In the genomic region with DNA sequence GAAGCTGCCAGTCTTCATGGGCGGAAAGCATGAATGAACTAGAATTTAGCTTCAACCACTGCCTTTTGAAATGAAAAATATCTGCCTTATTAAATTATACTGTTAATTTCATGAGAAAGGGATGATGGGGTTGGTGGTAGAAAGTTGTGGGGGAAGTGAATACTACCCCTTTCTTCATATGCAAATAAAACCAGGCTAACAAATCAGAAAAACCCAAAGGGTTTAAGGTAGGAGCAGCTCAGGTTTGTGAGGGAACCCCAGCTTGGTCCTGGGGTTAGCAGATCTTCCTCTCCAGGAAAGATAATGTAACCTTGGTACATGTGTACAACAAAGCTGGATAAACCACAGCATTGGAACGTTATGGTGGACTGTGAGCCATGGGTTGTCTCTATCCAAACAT, we compare ENCODE assay signal across 22 cellular contexts.
DNase-seq lines count a peak whose midpoint lies in the region; ATAC-seq and TF ChIP-seq lines count a peak whose summit lies in the region.
"Had no signal": no experiment of that assay in that cellular context is flagged by ENCODE, and none has a peak within 500 bp of the region (broad histone marks: within the 10 kb centered on the region; RNA-seq: fewer than 3 reads in every experiment).

No MANE protein-coding gene starts in this region.

- no peak for ATAC-seq in activated CD4-positive, alpha-beta T cell treated with anti-CD3 and anti-CD28 coated beads for 36 hours
- ATAC-seq in CD8-positive, alpha-beta T cell = no peak
- no peak for ATAC-seq in WTC11
- peak; percentile 30 for ATAC-seq in memory B cell (ENCODE audit: low read depth)
- no peak for ATAC-seq in GM18870 (IDR thresholded peaks at IDR 0.05; ENCODE audit: unreplicated experiment)
- no peak for ATAC-seq in left ventricle myocardium superior

- intact Hi-C loops in activated CD4-positive, alpha-beta T cell treated with anti-CD3 and anti-CD28 coated beads for 36 hours (cut with DNase I, micrococcal nuclease) = no loop called here
- intact Hi-C loops in CD8-positive, alpha-beta T cell (cut with DNase I, micrococcal nuclease) = no loop called here
- intact Hi-C loops in left ventricle myocardium superior (cut with micrococcal nuclease) = no loop called here

- H3K9me3 Mint-ChIP-seq in activated CD4-positive, alpha-beta T cell treated with anti-CD3 and anti-CD28 coated beads for 36 hours (ENCODE audit: low read depth) = no peaks in the 10 kb centered on the region
- H3K9me3 Mint-ChIP-seq in CD8-positive, alpha-beta T cell = no peaks in the 10 kb centered on the region
- H3K9me3 Mint-ChIP-seq in WTC11 (no peaks in the 10 kb centered on the region), memory B cell (no peaks in the 10 kb centered on the region)

- peaks cover 9% of the 10 kb centered on the region for H3K36me3 ChIP-seq in CD8-positive, alpha-beta T cell (ENCODE audit: insufficient read depth, low read length)
- H3K36me3 ChIP-seq in SJCRH30 = peaks cover 3% of the 10 kb centered on the region; the same call in 1 of the 2 replicates
- H3K36me3 ChIP-seq: WERI-Rb-1 had no signal

- CTCF ChIA-PET in activated CD4-positive, alpha-beta T cell treated with anti-CD3 and anti-CD28 coated beads for 36 hours (lab: Charles Lee) = interaction anchor here (1.0 to 4.2 kb wide), 12 partner anchors 8 to 138 kb away, joined by 3 to 41 read pairs (median 7); no protein-coding TSS in a partner anchor
- CTCF ChIA-PET in CD8-positive, alpha-beta T cell (lab: Charles Lee) = interaction anchor here (0.6 to 3.6 kb wide), 6 partner anchors 18 to 138 kb away, joined by 3 to 24 read pairs (median 4); no protein-coding TSS in a partner anchor
- CTCF ChIA-PET in WTC11 (lab: Charles Lee) = interaction anchor here (1.1 to 2.4 kb wide), 2 partner anchors 75 to 138 kb away, joined by 3 to 14 read pairs; no protein-coding TSS in a partner anchor

- H3K27ac ChIP-seq in CD8-positive, alpha-beta T cell (ENCODE audit: low read depth, low read length) = no peak overlapping the region
- no peak overlapping the region for H3K27ac ChIP-seq in SJCRH30
- H3K27ac ChIP-seq: 22Rv1, coronary artery, PC-9, upper lobe of left lung, WERI-Rb-1 had no signal

- peaks cover 69% of the 10 kb centered on the region for H3K4me1 ChIP-seq in CD8-positive, alpha-beta T cell (ENCODE audit: insufficient read depth, low read length)
- H3K4me1 ChIP-seq in SJCRH30 = no peaks in the 10 kb centered on the region
- H3K4me1 ChIP-seq: Caco-2 had no signal

- H3K27me3 ChIP-seq in CD8-positive, alpha-beta T cell (ENCODE audit: insufficient read depth, low read length) = no peaks in the 10 kb centered on the region
- H3K27me3 ChIP-seq in SJCRH30 = no peaks in the 10 kb centered on the region
- H3K27me3 ChIP-seq: upper lobe of left lung had no signal

- no peaks in the 10 kb centered on the region for H3K27me3 Mint-ChIP-seq in activated CD4-positive, alpha-beta T cell treated with anti-CD3 and anti-CD28 coated beads for 36 hours
- H3K27me3 Mint-ChIP-seq in CD8-positive, alpha-beta T cell (ENCODE audit: low read depth) = no peaks in the 10 kb centered on the region
- H3K27me3 Mint-ChIP-seq in WTC11 (ENCODE audit: low read depth) = no peaks in the 10 kb centered on the region
- no peaks in the 10 kb centered on the region for H3K27me3 Mint-ChIP-seq in memory B cell

- DNase-seq in activated CD4-positive, alpha-beta T cell treated with anti-CD3 and anti-CD28 coated beads for 36 hours = no peak
- no peak for DNase-seq in activated CD4-positive, alpha-beta T cell treated with anti-CD3 and anti-CD28 coated beads, Interleukin-2, amount 50 U/mL, for 48 hours
- DNase-seq in CD8-positive, alpha-beta T cell = no peak
- DNase-seq in WTC11 (ENCODE audit: low spot score) = no peak
- no peak for DNase-seq in memory B cell (ENCODE audit: low spot score in 2 of 2)
- DNase-seq in SJCRH30 = no peak
- DNase-seq in left ventricle myocardium superior = no peak
- DNase-seq: activated CD8-positive, alpha-beta memory T cell treated with anti-CD3 and anti-CD28 coated beads for 24 hours; Caco-2; DMS79 treated with DMSO at 0.1 percent for 48 hours; glutamatergic neuron; kidney glomerular epithelial cell; NCI-H1092 treated with DMSO at 0.1 percent for 48 hours; NCI-H1930; PC-9; retina; stimulated activated CD4-positive, alpha-beta T cell treated with anti-CD3 and anti-CD28 coated beads, Interleukin-4, amount 100 ng/mL, for 4 hours; upper lobe of left lung; WERI-Rb-1 had no signal

- peaks cover 31% of the 10 kb centered on the region for H3K36me3 Mint-ChIP-seq in activated CD4-positive, alpha-beta T cell treated with anti-CD3 and anti-CD28 coated beads for 36 hours (ENCODE audit: low read depth)
- H3K36me3 Mint-ChIP-seq in CD8-positive, alpha-beta T cell = peaks cover 62% of the 10 kb centered on the region
- H3K36me3 Mint-ChIP-seq in WTC11 = no peaks in the 10 kb centered on the region
- peaks cover 5% of the 10 kb centered on the region for H3K36me3 Mint-ChIP-seq in memory B cell

- no peak overlapping the region for H3K4me3 ChIP-seq in CD8-positive, alpha-beta T cell (ENCODE audit: low read depth, low read length)
- H3K4me3 ChIP-seq in SJCRH30 = no peak overlapping the region
- H3K4me3 ChIP-seq: coronary artery, PC-9, upper lobe of left lung had no signal

- no peak overlapping the region for H3K4me3 Mint-ChIP-seq in activated CD4-positive, alpha-beta T cell treated with anti-CD3 and anti-CD28 coated beads for 36 hours
- no peak overlapping the region for H3K4me3 Mint-ChIP-seq in CD8-positive, alpha-beta T cell
- H3K4me3 Mint-ChIP-seq in WTC11 (no peak overlapping the region), memory B cell (peak overlapping the region; percentile 42)

- H3K4me1 Mint-ChIP-seq in activated CD4-positive, alpha-beta T cell treated with anti-CD3 and anti-CD28 coated beads for 36 hours = peaks cover 88% of the 10 kb centered on the region
- peaks cover 92% of the 10 kb centered on the region for H3K4me1 Mint-ChIP-seq in CD8-positive, alpha-beta T cell (ENCODE audit: low read depth)
- H3K4me1 Mint-ChIP-seq in WTC11 (peaks cover 30% of the 10 kb centered on the region), memory B cell (peaks cover 60% of the 10 kb centered on the region)

- TF ChIP-seq CTCF in CD8-positive, alpha-beta T cell (IDR thresholded peaks at IDR 0.05) = no peak
- TF ChIP-seq CTCF in WTC11 (IDR thresholded peaks at IDR 0.05) = no peak

- POLR2A ChIA-PET in activated CD4-positive, alpha-beta T cell treated with anti-CD3 and anti-CD28 coated beads for 36 hours (lab: Charles Lee) = interaction anchor here (0.5 to 3.2 kb wide), 9 partner anchors 9 to 77 kb away, joined by 3 to 22 read pairs (median 4); no protein-coding TSS in a partner anchor
- POLR2A ChIA-PET in CD8-positive, alpha-beta T cell (lab: Charles Lee) = interaction anchor here (1.0 to 2.7 kb wide), 6 partner anchors 11 to 52 kb away, joined by 3 to 13 read pairs (median 6); no protein-coding TSS in a partner anchor
- POLR2A ChIA-PET in WTC11 (lab: Charles Lee) = no interaction called here

- no peaks in the 10 kb centered on the region for H3K9me3 ChIP-seq in CD8-positive, alpha-beta T cell (ENCODE audit: low read length)
- H3K9me3 ChIP-seq in SJCRH30 (replicated peaks) = no peaks in the 10 kb centered on the region
- H3K9me3 ChIP-seq: Caco-2, upper lobe of left lung had no signal

- peak overlapping the region; percentile 77 for H3K27ac Mint-ChIP-seq in activated CD4-positive, alpha-beta T cell treated with anti-CD3 and anti-CD28 coated beads for 36 hours
- peak overlapping the region; percentile 87 for H3K27ac Mint-ChIP-seq in CD8-positive, alpha-beta T cell
- H3K27ac Mint-ChIP-seq in WTC11 = peak overlapping the region; percentile 15; the same call in 1 of the 2 replicates
- H3K27ac Mint-ChIP-seq in memory B cell = peak overlapping the region; percentile 85

TF ChIP-seq in WTC11, 78 proteins besides CTCF, POLR2A, EP300 and RAD21 (continues in another document):
- TF ChIP-seq, protein P1, sequence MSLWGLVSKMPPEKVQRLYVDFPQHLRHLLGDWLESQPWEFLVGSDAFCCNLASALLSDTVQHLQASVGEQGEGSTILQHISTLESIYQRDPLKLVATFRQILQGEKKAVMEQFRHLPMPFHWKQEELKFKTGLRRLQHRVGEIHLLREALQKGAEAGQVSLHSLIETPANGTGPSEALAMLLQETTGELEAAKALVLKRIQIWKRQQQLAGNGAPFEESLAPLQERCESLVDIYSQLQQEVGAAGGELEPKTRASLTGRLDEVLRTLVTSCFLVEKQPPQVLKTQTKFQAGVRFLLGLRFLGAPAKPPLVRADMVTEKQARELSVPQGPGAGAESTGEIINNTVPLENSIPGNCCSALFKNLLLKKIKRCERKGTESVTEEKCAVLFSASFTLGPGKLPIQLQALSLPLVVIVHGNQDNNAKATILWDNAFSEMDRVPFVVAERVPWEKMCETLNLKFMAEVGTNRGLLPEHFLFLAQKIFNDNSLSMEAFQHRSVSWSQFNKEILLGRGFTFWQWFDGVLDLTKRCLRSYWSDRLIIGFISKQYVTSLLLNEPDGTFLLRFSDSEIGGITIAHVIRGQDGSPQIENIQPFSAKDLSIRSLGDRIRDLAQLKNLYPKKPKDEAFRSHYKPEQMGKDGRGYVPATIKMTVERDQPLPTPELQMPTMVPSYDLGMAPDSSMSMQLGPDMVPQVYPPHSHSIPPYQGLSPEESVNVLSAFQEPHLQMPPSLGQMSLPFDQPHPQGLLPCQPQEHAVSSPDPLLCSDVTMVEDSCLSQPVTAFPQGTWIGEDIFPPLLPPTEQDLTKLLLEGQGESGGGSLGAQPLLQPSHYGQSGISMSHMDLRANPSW (CRISPR knock-in tag; conservative IDR thresholded peaks at IDR 0.05; ENCODE audit: low read depth) = no peak
- TF ChIP-seq, protein P2, sequence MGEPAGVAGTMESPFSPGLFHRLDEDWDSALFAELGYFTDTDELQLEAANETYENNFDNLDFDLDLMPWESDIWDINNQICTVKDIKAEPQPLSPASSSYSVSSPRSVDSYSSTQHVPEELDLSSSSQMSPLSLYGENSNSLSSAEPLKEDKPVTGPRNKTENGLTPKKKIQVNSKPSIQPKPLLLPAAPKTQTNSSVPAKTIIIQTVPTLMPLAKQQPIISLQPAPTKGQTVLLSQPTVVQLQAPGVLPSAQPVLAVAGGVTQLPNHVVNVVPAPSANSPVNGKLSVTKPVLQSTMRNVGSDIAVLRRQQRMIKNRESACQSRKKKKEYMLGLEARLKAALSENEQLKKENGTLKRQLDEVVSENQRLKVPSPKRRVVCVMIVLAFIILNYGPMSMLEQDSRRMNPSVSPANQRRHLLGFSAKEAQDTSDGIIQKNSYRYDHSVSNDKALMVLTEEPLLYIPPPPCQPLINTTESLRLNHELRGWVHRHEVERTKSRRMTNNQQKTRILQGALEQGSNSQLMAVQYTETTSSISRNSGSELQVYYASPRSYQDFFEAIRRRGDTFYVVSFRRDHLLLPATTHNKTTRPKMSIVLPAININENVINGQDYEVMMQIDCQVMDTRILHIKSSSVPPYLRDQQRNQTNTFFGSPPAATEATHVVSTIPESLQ (CRISPR knock-in tag; IDR thresholded peaks at IDR 0.05) = no peak
- no peak for TF ChIP-seq SOX15 (CRISPR knock-in tag; IDR thresholded peaks at IDR 0.05)
- TF ChIP-seq, protein P3, sequence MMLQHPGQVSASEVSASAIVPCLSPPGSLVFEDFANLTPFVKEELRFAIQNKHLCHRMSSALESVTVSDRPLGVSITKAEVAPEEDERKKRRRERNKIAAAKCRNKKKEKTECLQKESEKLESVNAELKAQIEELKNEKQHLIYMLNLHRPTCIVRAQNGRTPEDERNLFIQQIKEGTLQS (CRISPR knock-in tag; conservative IDR thresholded peaks at IDR 0.05) = no peak

Comparison
In these comparisons a context has a peak if more than half of its experiments do, and no peak if none do; other contexts are left out.
1. H3K27ac Mint-ChIP-seq: peak in every context shown above with its lines; median percentile 87 in CD8-positive, alpha-beta T cell; 85 in memory B cell; 77 in activated CD4-positive, alpha-beta T cell treated with anti-CD3 and anti-CD28 coated beads for 36 hours; 15 in WTC11.